ENCODE assay signal across 29 cellular contexts in genomic region chr16:86424413-86424812, GRCh38.
DNase-seq lines count a peak whose midpoint lies in the region; ATAC-seq and TF ChIP-seq lines count a peak whose summit lies in the region.
"Had no signal": no experiment of that assay in that cellular context is flagged by ENCODE, and none has a peak within 500 bp of the region (broad histone marks: within the 10 kb centered on the region; RNA-seq: fewer than 3 reads in every experiment).

No MANE protein-coding gene starts in this region.

- H3K4me3 ChIP-seq in endodermal cell (ENCODE audit: low read length) (no peak overlapping the region), stomach smooth muscle (ENCODE audit: low read length in 2 of 2) (no peak overlapping the region), body of pancreas (no peak overlapping the region)
- H3K4me3 ChIP-seq: BLaER1, gastrocnemius medialis, left ventricle myocardium inferior, smooth muscle cell had no signal

- H3K9me3 ChIP-seq in endodermal cell (ENCODE audit: control insufficient read depth, low read length) (no peaks in the 10 kb centered on the region), stomach smooth muscle (ENCODE audit: control insufficient read depth in 2 of 2, low read length in 2 of 2) (no peaks in the 10 kb centered on the region), body of pancreas (peaks cover 0 to 6% (median 0%) of the 10 kb centered on the region in 3 donors)
- H3K9me3 ChIP-seq: gastrocnemius medialis had no signal

- peaks cover 9% of the 10 kb centered on the region for H3K4me1 Mint-ChIP-seq in endodermal cell
- no peaks in the 10 kb centered on the region for H3K4me1 Mint-ChIP-seq in activated T-cell treated with anti-CD3 and anti-CD28 coated beads, Interleukin-2, amount 50 U/mL, for 72 hours (ENCODE audit: low read depth)
- H3K4me1 Mint-ChIP-seq: activated naive CD8-positive, alpha-beta T cell treated with anti-CD3 and anti-CD28 coated beads, Interleukin-2, amount 50 U/mL, for 24 hours; brain; naive thymus-derived CD4-positive, alpha-beta T cell had no signal

- H3K36me3 Mint-ChIP-seq in endodermal cell (ENCODE audit: low read depth), result no peaks in the 10 kb centered on the region
- no peaks in the 10 kb centered on the region for H3K36me3 Mint-ChIP-seq in activated T-cell treated with anti-CD3 and anti-CD28 coated beads, Interleukin-2, amount 50 U/mL, for 72 hours (ENCODE audit: insufficient read depth in 2 of 2)
- H3K36me3 Mint-ChIP-seq: brain, mesothelial cell of epicardium had no signal

- H3K9ac ChIP-seq in endodermal cell (ENCODE audit: extremely low read depth, low read length, poor library complexity, severe bottlenecking) (no peak overlapping the region), stomach smooth muscle (ENCODE audit: low read length in 2 of 2) (peak overlapping the region; percentile 37 to 42)
- H3K9ac ChIP-seq: BLaER1 had no signal

- no peaks in the 10 kb centered on the region for H3K36me3 ChIP-seq in endodermal cell (ENCODE audit: control insufficient read depth, insufficient read depth, low read length)
- H3K36me3 ChIP-seq in stomach smooth muscle (ENCODE audit: control insufficient read depth in 2 of 2, insufficient read depth in 2 of 2, low read length in 2 of 2), result no peaks in the 10 kb centered on the region
- H3K36me3 ChIP-seq in body of pancreas (replicated peaks in 1 of 2; ENCODE audit: insufficient read depth in 1 of 2, low read depth in 2 of 2), result no peaks in the 10 kb centered on the region
- H3K36me3 ChIP-seq: BLaER1, gastrocnemius medialis, left ventricle myocardium inferior had no signal

- no peak overlapping the region for H3K27ac Mint-ChIP-seq in endodermal cell
- no peak overlapping the region for H3K27ac Mint-ChIP-seq in activated T-cell treated with anti-CD3 and anti-CD28 coated beads, Interleukin-2, amount 50 U/mL, for 72 hours
- H3K27ac Mint-ChIP-seq: activated naive CD8-positive, alpha-beta T cell treated with anti-CD3 and anti-CD28 coated beads, Interleukin-2, amount 50 U/mL, for 24 hours; brain; mesothelial cell of epicardium; naive thymus-derived CD4-positive, alpha-beta T cell had no signal

- no peak for ATAC-seq in body of pancreas
- no peak for ATAC-seq in activated T-cell treated with anti-CD3 and anti-CD28 coated beads, Interleukin-2, amount 50 U/mL, for 72 hours (replicated peaks in 1 of 2)
- ATAC-seq: activated naive CD8-positive, alpha-beta T cell treated with anti-CD3 and anti-CD28 coated beads, Interleukin-2, amount 50 U/mL, for 24 hours; gastrocnemius medialis; naive thymus-derived CD4-positive, alpha-beta T cell; PC-3; Right ventricle myocardium inferior had no signal

- H3K27me3 ChIP-seq in endodermal cell (ENCODE audit: control insufficient read depth, insufficient read depth, low read length, poor library complexity, severe bottlenecking) (no peaks in the 10 kb centered on the region), stomach smooth muscle (ENCODE audit: control insufficient read depth in 1 of 2, insufficient read depth in 2 of 2, low read length in 2 of 2) (no peaks in the 10 kb centered on the region), body of pancreas (no peaks in the 10 kb centered on the region)
- H3K27me3 ChIP-seq: BLaER1 had no signal

- H3K27me3 Mint-ChIP-seq in endodermal cell (ENCODE audit: insufficient read depth), result peaks cover 2% of the 10 kb centered on the region
- no peaks in the 10 kb centered on the region for H3K27me3 Mint-ChIP-seq in activated T-cell treated with anti-CD3 and anti-CD28 coated beads, Interleukin-2, amount 50 U/mL, for 72 hours (ENCODE audit: low read depth)
- H3K27me3 Mint-ChIP-seq: activated naive CD8-positive, alpha-beta T cell treated with anti-CD3 and anti-CD28 coated beads, Interleukin-2, amount 50 U/mL, for 24 hours had no signal

- TF ChIP-seq CTCF in endodermal cell (conservative IDR thresholded peaks at IDR 0.05) (no peak), body of pancreas (IDR thresholded peaks at IDR 0.05) (no peak)

- intact Hi-C loops in body of pancreas (cut with DNase I), result no loop called here

- TF ChIP-seq POLR2A in body of pancreas (IDR thresholded peaks at IDR 0.05), result no peak

- H3K4me1 ChIP-seq in endodermal cell (ENCODE audit: control insufficient read depth, insufficient read depth, low read length), result peaks cover 5% of the 10 kb centered on the region
- peaks cover 28% of the 10 kb centered on the region for H3K4me1 ChIP-seq in stomach smooth muscle (ENCODE audit: control insufficient read depth, insufficient read depth, low read length)
- no peaks in the 10 kb centered on the region for H3K4me1 ChIP-seq in body of pancreas
- H3K4me1 ChIP-seq: BLaER1, gastrocnemius medialis, left ventricle myocardium inferior had no signal

- no peak overlapping the region for H3K27ac ChIP-seq in endodermal cell (ENCODE audit: low read depth, low read length)
- peak overlapping the region; percentile 70 for H3K27ac ChIP-seq in stomach smooth muscle (ENCODE audit: low read length)
- H3K27ac ChIP-seq in body of pancreas, result no peak overlapping the region
- H3K27ac ChIP-seq: BLaER1, gastrocnemius medialis, left ventricle myocardium inferior had no signal

- WGBS in endodermal cell (ENCODE audit: insufficient coverage in 1 of 2, insufficient read length in 1 of 2), 2 experiments, result 71 to 78% methylated on average over 7 to 9 of the region's 10 CpGs
- WGBS in body of pancreas, 2 donors, result 43 to 48% methylated on average over 10 of the region's 10 CpGs

- H3K4me3 Mint-ChIP-seq in endodermal cell, result no peak overlapping the region
- H3K4me3 Mint-ChIP-seq in activated T-cell treated with anti-CD3 and anti-CD28 coated beads, Interleukin-2, amount 50 U/mL, for 72 hours, result no peak overlapping the region
- H3K4me3 Mint-ChIP-seq: activated naive CD8-positive, alpha-beta T cell treated with anti-CD3 and anti-CD28 coated beads, Interleukin-2, amount 50 U/mL, for 24 hours; brain; mesothelial cell of epicardium; naive thymus-derived CD4-positive, alpha-beta T cell had no signal

- DNase-seq in LoVo (ENCODE audit: low spot score) (peak; percentile 1), endodermal cell (peak; percentile 64), iPS-NIHi11 (ENCODE audit: low spot score) (peak; percentile 47), body of pancreas (no peak), HPDE6-E6E7 (ENCODE audit: extremely low spot score) (no peak)
- DNase-seq in activated T-cell treated with anti-CD3 and anti-CD28 coated beads, Interleukin-2, amount 50 U/mL, for 72 hours, result no peak
- DNase-seq: activated CD4-positive, alpha-beta T cell treated with anti-CD3 and anti-CD28 coated beads for 48 hours; activated CD8-positive, alpha-beta memory T cell treated with anti-CD3 and anti-CD28 coated beads for 24 hours; activated gamma-delta T cell treated with Interleukin-2 at 50 U/mL for 16 hours; activated naive CD8-positive, alpha-beta T cell treated with anti-CD3 and anti-CD28 coated beads, Interleukin-2, amount 50 U/mL, for 24 hours; gastrocnemius medialis; GF-D8; hippocampal formation; KBM-7; left ventricle myocardium inferior; MM.1S; naive thymus-derived CD4-positive, alpha-beta T cell; NCI-H1417; NCI-H446; PC-3; retina; stimulated activated CD4-positive, alpha-beta T cell treated with anti-CD3 and anti-CD28 coated beads, Interleukin-1b, Interleukin-23, amount 100 ng/mL, for 48 hours; trophoblast cell had no signal

- no peaks in the 10 kb centered on the region for H3K9me3 Mint-ChIP-seq in endodermal cell
- peaks cover 2% of the 10 kb centered on the region in 2 donors for H3K9me3 Mint-ChIP-seq in activated T-cell treated with anti-CD3 and anti-CD28 coated beads, Interleukin-2, amount 50 U/mL, for 72 hours

Comparison
In these comparisons a context has a peak if more than half of its experiments do, and no peak if none do; other contexts are left out.
1. DNase-seq: peak in LoVo (single experiment), endodermal cell (single experiment) and iPS-NIHi11 (single experiment); none in body of pancreas (0 of 4), activated T-cell treated with anti-CD3 and anti-CD28 coated beads, Interleukin-2, amount 50 U/mL, for 72 hours (0 of 2) and HPDE6-E6E7 (single experiment).